In the genomic region with DNA sequence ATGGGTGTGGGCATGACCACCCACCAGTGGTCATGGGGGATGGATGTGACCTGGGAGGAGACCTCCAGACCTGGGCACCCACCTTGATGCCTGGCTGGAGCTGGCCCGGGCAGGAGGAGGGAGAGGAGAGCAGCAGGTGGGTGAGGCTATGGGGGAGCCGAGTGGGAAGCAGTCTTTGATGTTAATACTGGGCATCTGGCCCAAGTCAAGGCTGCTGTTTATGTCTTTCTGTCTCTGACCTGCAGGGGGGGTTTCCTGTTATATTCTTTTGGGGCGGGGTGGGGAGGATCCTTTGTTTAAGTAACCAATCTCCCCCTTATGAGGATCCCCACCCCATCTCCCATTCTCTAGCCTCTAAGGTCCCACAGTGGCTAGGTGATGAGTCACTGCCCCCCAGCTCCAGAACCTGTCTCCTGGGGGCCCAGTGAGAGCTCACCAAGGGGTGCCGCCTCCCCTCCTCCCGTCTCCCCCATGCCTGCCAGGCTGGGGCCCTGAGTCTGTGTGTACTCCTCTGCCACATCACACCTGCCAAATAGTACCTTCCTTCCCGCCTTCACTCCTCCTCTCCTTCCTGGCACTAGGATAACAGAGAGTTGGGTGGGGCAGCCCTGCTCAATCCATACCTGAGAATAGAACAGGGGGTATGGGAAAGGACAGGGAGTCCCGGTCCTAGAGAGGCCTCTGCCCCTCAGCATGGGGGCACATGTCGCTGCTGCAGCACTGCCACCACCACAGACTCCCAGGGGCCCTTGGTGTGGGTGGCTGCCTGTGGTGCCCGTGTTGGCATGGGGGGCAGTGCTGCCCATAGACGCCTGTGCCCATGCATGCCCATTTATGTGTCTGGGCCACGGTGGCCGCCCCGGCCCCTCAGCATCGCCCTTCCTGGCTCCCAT, we compare ENCODE assay signal across 8 cellular contexts. TPM values are rescaled to one million over a fixed set of nuclear protein-coding genes. Genes with fewer than 3 reads are reported as not detected.
DNase-seq lines count a peak whose midpoint lies in the region; ATAC-seq and TF ChIP-seq lines count a peak whose summit lies in the region.

No MANE protein-coding gene starts in this region.

- peak overlapping the region; percentile 66 to 99 (median 97) for H3K27ac ChIP-seq in gastroesophageal sphincter

- H3K4me1 ChIP-seq in gastroesophageal sphincter (peaks cover 33 to 100% (median 96%) of the 10 kb centered on the region in 3 donors), skeletal muscle satellite cell (ENCODE audit: control insufficient read depth, insufficient read depth, low read length) (peaks cover 80% of the 10 kb centered on the region)

- H3K9me3 ChIP-seq in gastroesophageal sphincter (no peaks in the 10 kb centered on the region), skeletal muscle satellite cell (replicated peaks; ENCODE audit: low read length) (no peaks in the 10 kb centered on the region)

- TF ChIP-seq EP300 in gastroesophageal sphincter (IDR thresholded peaks at IDR 0.05) = no peak

- peak overlapping the region; percentile 13 to 44 for H3K4me3 ChIP-seq in gastroesophageal sphincter
- peak overlapping the region; percentile 70 for H3K4me3 ChIP-seq in skeletal muscle satellite cell (ENCODE audit: low read length)

- DNase-seq in activated CD4-positive, CD25-positive, alpha-beta regulatory T cell (lab: John Stamatoyannopoulos, UW) = no peak
- peak; percentile 84 for DNase-seq in NCI-H2107 treated with DMSO at 0.1 percent for 48 hours (lab: John Stamatoyannopoulos, UW; ENCODE audit: unreplicated experiment)
- DNase-seq in activated T-helper 1 cell treated with anti-CD3 and anti-CD28 coated beads, Interleukin-12 subunit alpha, Interleukin-12 subunit beta, Interleukin-2, Interleukin-4 antibody, amounts not matched to agents 30 ng/mL and 10 ng/mL and 1 ng/mL, durations not matched to agents 14 hours and 24 hours and 36 hours (ENCODE audit: low spot score) = no peak
- DNase-seq in cortex of kidney (lab: John Stamatoyannopoulos, UW) = no peak

- H3K36me3 ChIP-seq in gastroesophageal sphincter (peaks cover 0 to 11% of the 10 kb centered on the region in 2 donors), skeletal muscle satellite cell (ENCODE audit: insufficient read depth, low read length) (peaks cover 6% of the 10 kb centered on the region)

- H3K4me1 Mint-ChIP-seq in activated T-helper 1 cell treated with anti-CD3 and anti-CD28 coated beads, Interleukin-12 subunit alpha, Interleukin-12 subunit beta, Interleukin-2, Interleukin-4 antibody, amounts not matched to agents 30 ng/mL and 10 ng/mL and 1 ng/mL, durations not matched to agents 14 hours and 24 hours and 36 hours (ENCODE audit: low read depth) = peaks cover 35% of the 10 kb centered on the region

- H3K27me3 Mint-ChIP-seq in activated T-helper 1 cell treated with anti-CD3 and anti-CD28 coated beads, Interleukin-12 subunit alpha, Interleukin-12 subunit beta, Interleukin-2, Interleukin-4 antibody, amounts not matched to agents 30 ng/mL and 10 ng/mL and 1 ng/mL, durations not matched to agents 14 hours and 24 hours and 36 hours (ENCODE audit: insufficient read depth) = peaks cover 8% of the 10 kb centered on the region

- peak; percentile 19 to 21 for ATAC-seq in activated CD4-positive, CD25-positive, alpha-beta regulatory T cell treated with anti-CD3 and anti-CD28 coated beads, Interleukin-2, amount 50 U/mL, for 24 hours
- ATAC-seq in gastroesophageal sphincter (peak; percentile 7), GM21619 (IDR thresholded peaks at IDR 0.05; ENCODE audit: unreplicated experiment) (no peak)

- H3K9me3 Mint-ChIP-seq in activated T-helper 1 cell treated with anti-CD3 and anti-CD28 coated beads, Interleukin-12 subunit alpha, Interleukin-12 subunit beta, Interleukin-2, Interleukin-4 antibody, amounts not matched to agents 30 ng/mL and 10 ng/mL and 1 ng/mL, durations not matched to agents 14 hours and 24 hours and 36 hours = no peaks in the 10 kb centered on the region

- TF ChIP-seq POLR2A in gastroesophageal sphincter (IDR thresholded peaks at IDR 0.05) = no peak

- H3K4me3 Mint-ChIP-seq in activated T-helper 1 cell treated with anti-CD3 and anti-CD28 coated beads, Interleukin-12 subunit alpha, Interleukin-12 subunit beta, Interleukin-2, Interleukin-4 antibody, amounts not matched to agents 30 ng/mL and 10 ng/mL and 1 ng/mL, durations not matched to agents 14 hours and 24 hours and 36 hours = peak overlapping the region; percentile 40

- peak overlapping the region; percentile 96 for H3K4me2 ChIP-seq in skeletal muscle satellite cell (ENCODE audit: low read length)

- H3K27me3 ChIP-seq in gastroesophageal sphincter = no peaks in the 10 kb centered on the region
- H3K27me3 ChIP-seq in skeletal muscle satellite cell (ENCODE audit: control insufficient read depth, insufficient read depth, low read length) = no peaks in the 10 kb centered on the region

- peak overlapping the region; percentile 65 for H3K27ac Mint-ChIP-seq in activated T-helper 1 cell treated with anti-CD3 and anti-CD28 coated beads, Interleukin-12 subunit alpha, Interleukin-12 subunit beta, Interleukin-2, Interleukin-4 antibody, amounts not matched to agents 30 ng/mL and 10 ng/mL and 1 ng/mL, durations not matched to agents 14 hours and 24 hours and 36 hours

- WGBS in gastroesophageal sphincter (ENCODE audit: low coverage in 1 of 2), 2 donors = 17% methylated on average over 1 of the region's 14 CpGs; no CpG with 5 or more reads in 1 of the 2 donors

- intact Hi-C loops in activated T-helper 1 cell treated with anti-CD3 and anti-CD28 coated beads, Interleukin-12 subunit alpha, Interleukin-12 subunit beta, Interleukin-2, Interleukin-4 antibody, amounts not matched to agents 30 ng/mL and 10 ng/mL and 1 ng/mL, durations not matched to agents 14 hours and 24 hours and 36 hours (cut with micrococcal nuclease) = loop anchor here (2.0 to 5.0 kb wide), 4 partner anchors 15 to 97 kb away; partner anchors contain the start of gene MED24

- H3K36me3 Mint-ChIP-seq in activated T-helper 1 cell treated with anti-CD3 and anti-CD28 coated beads, Interleukin-12 subunit alpha, Interleukin-12 subunit beta, Interleukin-2, Interleukin-4 antibody, amounts not matched to agents 30 ng/mL and 10 ng/mL and 1 ng/mL, durations not matched to agents 14 hours and 24 hours and 36 hours (ENCODE audit: low read depth) = no peaks in the 10 kb centered on the region

- peak in 3 of 4 experiments; percentile 36 to 51 (median 51) for TF ChIP-seq CTCF in gastroesophageal sphincter (IDR thresholded peaks at IDR 0.05)

- peak overlapping the region; percentile 34 for H3K9ac ChIP-seq in skeletal muscle satellite cell (ENCODE audit: low read depth, low read length)

RNA-seq across cellular contexts. Expression of gene THRA, which starts 7.2 kb away (rescaled TPM):
- total RNA-seq in activated T-helper 1 cell treated with anti-CD3 and anti-CD28 coated beads, Interleukin-12 subunit alpha, Interleukin-12 subunit beta, Interleukin-2, Interleukin-4 antibody, amounts not matched to agents 30 ng/mL and 10 ng/mL and 1 ng/mL, durations not matched to agents 14 hours and 24 hours and 36 hours = 2.9 and 3.5 TPM in 2 replicates
- total RNA-seq in gastroesophageal sphincter = 100 to 1,000 TPM in 2 of 4 donors, 10 to 100 TPM in 2; 84.8 to 133 (median 102) TPM
- total RNA-seq in skeletal muscle satellite cell (2012; rRNA removed) = 18.8 and 22.6 TPM in 2 replicates

RNA-seq across cellular contexts. Expression of gene MED24, which starts 15.8 kb away (rescaled TPM):
- 113 and 120 TPM in 2 replicates for total RNA-seq in activated T-helper 1 cell treated with anti-CD3 and anti-CD28 coated beads, Interleukin-12 subunit alpha, Interleukin-12 subunit beta, Interleukin-2, Interleukin-4 antibody, amounts not matched to agents 30 ng/mL and 10 ng/mL and 1 ng/mL, durations not matched to agents 14 hours and 24 hours and 36 hours
- 10 to 100 TPM; 42.1 to 57.9 (median 50.3) TPM for total RNA-seq in gastroesophageal sphincter
- 52.7 and 58.3 TPM in 2 replicates for total RNA-seq in skeletal muscle satellite cell (2012; rRNA removed)

RNA-seq across cellular contexts. Expression of gene NR1D1, which starts 30.4 kb away (rescaled TPM):
- total RNA-seq in activated T-helper 1 cell treated with anti-CD3 and anti-CD28 coated beads, Interleukin-12 subunit alpha, Interleukin-12 subunit beta, Interleukin-2, Interleukin-4 antibody, amounts not matched to agents 30 ng/mL and 10 ng/mL and 1 ng/mL, durations not matched to agents 14 hours and 24 hours and 36 hours = 8.7 and 9.6 TPM in 2 replicates
- total RNA-seq in gastroesophageal sphincter = 10 to 100 TPM in 3 of 4 donors, 1 to 10 TPM in 1; 1.5 to 20.4 (median 18.3) TPM
- total RNA-seq in skeletal muscle satellite cell (2012; rRNA removed) = 1.8 and 2.2 TPM in 2 replicates

RNA-seq across cellular contexts. Expression of gene MSL1, which starts 51.8 kb away (rescaled TPM):
- total RNA-seq in activated T-helper 1 cell treated with anti-CD3 and anti-CD28 coated beads, Interleukin-12 subunit alpha, Interleukin-12 subunit beta, Interleukin-2, Interleukin-4 antibody, amounts not matched to agents 30 ng/mL and 10 ng/mL and 1 ng/mL, durations not matched to agents 14 hours and 24 hours and 36 hours = 87.6 and 88.2 TPM in 2 replicates
- total RNA-seq in gastroesophageal sphincter = 100 to 1,000 TPM in 1 of 4 donors, 10 to 100 TPM in 3; 67.0 to 107 (median 88.1) TPM
- total RNA-seq in skeletal muscle satellite cell (2012; rRNA removed) = 40.0 and 42.8 TPM in 2 replicates

RNA-seq across cellular contexts. Expression of gene CSF3, which starts 54.8 kb away (rescaled TPM):
- total RNA-seq in activated T-helper 1 cell treated with anti-CD3 and anti-CD28 coated beads, Interleukin-12 subunit alpha, Interleukin-12 subunit beta, Interleukin-2, Interleukin-4 antibody, amounts not matched to agents 30 ng/mL and 10 ng/mL and 1 ng/mL, durations not matched to agents 14 hours and 24 hours and 36 hours = not detected in 2 replicates
- total RNA-seq in gastroesophageal sphincter = 1 to 10 TPM in 1 of 4 donors, not detected in 3; 9.3 TPM
- 6.8 and 15.1 TPM in 2 replicates for total RNA-seq in skeletal muscle satellite cell (2012; rRNA removed)

Comparison
In these comparisons a context has a peak if more than half of its experiments do, and no peak if none do; other contexts are left out.
1. RNA of gene THRA, which starts 7.2 kb away (total RNA-seq): 84.8 to 133 TPM in gastroesophageal sphincter; 2.9 to 3.5 TPM in activated T-helper 1 cell treated with anti-CD3 and anti-CD28 coated beads, Interleukin-12 subunit alpha, Interleukin-12 subunit beta, Interleukin-2, Interleukin-4 antibody, amounts not matched to agents 30 ng/mL and 10 ng/mL and 1 ng/mL, durations not matched to agents 14 hours and 24 hours and 36 hours; every median in the first group is over 10 times any median in the second.